ENCODE assay signal across 18 cellular contexts in genomic region chr15:65576669-65577068, GRCh38. TPM values are rescaled to one million over a fixed set of nuclear protein-coding genes. Genes with fewer than 3 reads are reported as not detected.
DNase-seq lines count a peak whose midpoint lies in the region; ATAC-seq, FAIRE-seq and TF ChIP-seq lines count a peak whose summit lies in the region.
"Had no signal": no experiment of that assay in that cellular context is flagged by ENCODE, and none has a peak within 500 bp of the region (broad histone marks: within the 10 kb centered on the region; RNA-seq: fewer than 3 reads in every experiment).

No MANE protein-coding gene starts in this region.

- H3K9me1 ChIP-seq in IMR-90 (ENCODE audit: insufficient read depth, low read length), result peaks cover 17% of the 10 kb centered on the region

- peak; percentile 41 for ATAC-seq in IMR-90 (ENCODE audit: low read depth)
- ATAC-seq in GM21786 (IDR thresholded peaks at IDR 0.05; ENCODE audit: unreplicated experiment), result no peak
- no peak for ATAC-seq in GM19452 (IDR thresholded peaks at IDR 0.05; ENCODE audit: unreplicated experiment)

- peaks cover 6% of the 10 kb centered on the region for H3K4me1 ChIP-seq in IMR-90 (ENCODE audit: control insufficient read depth, insufficient read depth, low read length)
- H3K4me1 ChIP-seq: ascending aorta had no signal

- 0 out of 2 replicates have a peak, but pooled peaks cover 3% of the 10 kb centered on the region for H4K20me1 ChIP-seq in IMR-90 (ENCODE audit: insufficient read depth, low read length)

- no peak overlapping the region for H3K9ac ChIP-seq in IMR-90 (ENCODE audit: low read depth, low read length)
- H3K9ac ChIP-seq: neural progenitor cell had no signal

- dilution Hi-C loops in IMR-90 (cut with HindIII; ENCODE audit: low sequenced_read_pairs, unreplicated experiment), result no loop called here

- H3K9me3 ChIP-seq in IMR-90 (ENCODE audit: control insufficient read depth, insufficient read depth, low read length), result no peaks in the 10 kb centered on the region
- H3K9me3 ChIP-seq: ascending aorta had no signal

- no peak for TF ChIP-seq CTCF in IMR-90 (conservative IDR thresholded peaks at IDR 0.05; ENCODE audit: low read depth, low read length)
- no peak for TF ChIP-seq CTCF in chondrocyte (IDR thresholded peaks at IDR 0.05)
- no peak for TF ChIP-seq CTCF in mesothelial cell of epicardium (IDR thresholded peaks at IDR 0.05; ENCODE audit: unreplicated experiment)

- H2BK15ac ChIP-seq in IMR-90 (ENCODE audit: low read depth, low read length), result no peak overlapping the region

- H3K9me3 Mint-ChIP-seq in chondrocyte (ENCODE audit: low read depth) (no peaks in the 10 kb centered on the region), mesothelial cell of epicardium (no peaks in the 10 kb centered on the region)
- H3K9me3 Mint-ChIP-seq: neural progenitor cell had no signal

- no peak overlapping the region for H2BK20ac ChIP-seq in IMR-90 (ENCODE audit: low read depth, low read length)

- H3K27me3 Mint-ChIP-seq in chondrocyte (ENCODE audit: low read depth) (no peaks in the 10 kb centered on the region), mesothelial cell of epicardium (ENCODE audit: low read depth) (no peaks in the 10 kb centered on the region)

- H2BK5ac ChIP-seq in IMR-90 (ENCODE audit: low read depth, low read length, poor library complexity, severe bottlenecking), result no peak overlapping the region

- H3K27ac ChIP-seq in IMR-90 (ENCODE audit: insufficient read depth, low read length), result no peak overlapping the region
- H3K27ac ChIP-seq: ascending aorta had no signal

- in situ Hi-C loops in IMR-90 (cut with MboI; ENCODE audit: low sequenced_read_pairs), result no loop called here

- no peak overlapping the region for H4K5ac ChIP-seq in IMR-90 (ENCODE audit: low read depth, low read length)

- H3K4me1 Mint-ChIP-seq in chondrocyte (ENCODE audit: low read depth), result peaks cover 41% of the 10 kb centered on the region
- H3K4me1 Mint-ChIP-seq in mesothelial cell of epicardium, result peaks cover 12% of the 10 kb centered on the region

- no CpG with 5 or more reads among the region's 1 CpG for WGBS in IMR-90 (ENCODE audit: extremely low coverage in 2 of 2, insufficient read length in 1 of 2), 2 experiments

- H3K79me1 ChIP-seq in IMR-90 (ENCODE audit: low read depth in 1 of 2, low read length in 2 of 2), result peaks cover 8 to 17% of the 10 kb centered on the region in 2 experiments; a peak in 3 of 4 replicates

- no peak overlapping the region for H3K23ac ChIP-seq in IMR-90 (ENCODE audit: low read depth, low read length)

- CTCF ChIA-PET in IMR-90 (lab: Yijun Ruan, JAX), result interaction anchor here (0.5 kb wide), 1 partner anchor 328 kb away, joined by 3 read pairs; no protein-coding TSS in a partner anchor

- no peak overlapping the region for H3K14ac ChIP-seq in IMR-90 (replicated peaks; ENCODE audit: low read depth, low read length)

- H3K27ac Mint-ChIP-seq in chondrocyte (ENCODE audit: unreplicated experiment), result peak overlapping the region; percentile 87
- peak overlapping the region; percentile 77 for H3K27ac Mint-ChIP-seq in mesothelial cell of epicardium
- H3K27ac Mint-ChIP-seq: neural progenitor cell had no signal

- H3K56ac ChIP-seq in IMR-90 (ENCODE audit: extremely low read depth, insufficient read depth, low read length), result no peak overlapping the region

- TF ChIP-seq RAD21 in IMR-90 (IDR thresholded peaks at IDR 0.05; ENCODE audit: low read length), result no peak

- H4K8ac ChIP-seq in IMR-90 (ENCODE audit: low read depth in 2 of 2, low read length in 2 of 2), result no peak overlapping the region

- H3K27me3 ChIP-seq in IMR-90 (ENCODE audit: control insufficient read depth, insufficient read depth, low read length), result no peaks in the 10 kb centered on the region
- H3K27me3 ChIP-seq: ascending aorta, neural progenitor cell had no signal

- H2AFZ ChIP-seq in IMR-90 (replicated peaks; ENCODE audit: low read length, poor library complexity), result no peak overlapping the region
- H2AFZ ChIP-seq: neural progenitor cell had no signal

- no peak overlapping the region for H2BK120ac ChIP-seq in IMR-90 (ENCODE audit: low read depth, low read length)

- BruUV-seq in IMR-90 (replicated peaks; lab: Mats Ljungman, UMichigan), result no TSS peak

- peaks cover 12% of the 10 kb centered on the region for H3K36me3 Mint-ChIP-seq in chondrocyte (ENCODE audit: low read depth)
- H3K36me3 Mint-ChIP-seq in mesothelial cell of epicardium, result peaks cover 26% of the 10 kb centered on the region

- H3K4me3 Mint-ChIP-seq in chondrocyte (ENCODE audit: unreplicated experiment), result no peak overlapping the region
- no peak overlapping the region for H3K4me3 Mint-ChIP-seq in mesothelial cell of epicardium
- H3K4me3 Mint-ChIP-seq: neural progenitor cell had no signal

- DNase-seq in AG20443 (ENCODE audit: low spot score), result peak; percentile 21
- peak; percentile 57 for DNase-seq in IMR-90
- DNase-seq in chondrocyte (ENCODE audit: low spot score), result no peak
- DNase-seq in mesothelial cell of epicardium (ENCODE audit: low spot score in 2 of 2, unreplicated experiment in 2 of 2), result no peak
- no peak for DNase-seq in stimulated activated naive CD4-positive, alpha-beta T cell (lab: John Stamatoyannopoulos, UW)
- DNase-seq in GM12892 (ENCODE audit: insufficient read length), result no peak
- DNase-seq: activated CD8-positive, alpha-beta memory T cell treated with anti-CD3 and anti-CD28 coated beads, Interleukin-2, amount 50 U/mL, for 4 hours; Calu3; erythroblast; Kasumi-1; NCI-H2171; RPMI8226; stimulated activated CD4-positive, alpha-beta T cell treated with anti-CD3 and anti-CD28 coated beads, Interleukin-15, amount 100 ng/mL, for 24 hours had no signal

- no peak overlapping the region for H2AK9ac ChIP-seq in IMR-90 (replicated peaks; ENCODE audit: low read depth, low read length, poor library complexity)

- intact Hi-C loops in IMR-90 (cut with micrococcal nuclease), result loop anchor here (5.0 kb wide), 1 partner anchor 169 kb away; no protein-coding TSS in a partner anchor

- H3K18ac ChIP-seq in IMR-90 (ENCODE audit: low read depth, low read length), result no peak overlapping the region

- FAIRE-seq in GM12892 (lab: Jason Lieb, UNC), result no peak
- FAIRE-seq: TTC549 had no signal

- no peak overlapping the region for H4K91ac ChIP-seq in IMR-90 (ENCODE audit: insufficient read depth, low read depth, low read length)

- POLR2A ChIA-PET in IMR-90 (lab: Charles Lee; ENCODE audit: unreplicated experiment), result no interaction called here

- TF ChIP-seq POLR2A in IMR-90 (IDR thresholded peaks at IDR 0.05; ENCODE audit: low read depth, low read length), result no peak
- TF ChIP-seq POLR2A in GM12892 (IDR thresholded peaks at IDR 0.05; ENCODE audit: low read depth, low read length), result no peak

- no peak overlapping the region for H3K4me3 ChIP-seq in IMR-90 (ENCODE audit: insufficient read depth, low read depth, low read length)
- H3K4me3 ChIP-seq: ascending aorta, neural progenitor cell had no signal

- no peak overlapping the region for H3K4ac ChIP-seq in IMR-90 (ENCODE audit: low read depth, low read length)

- H3K36me3 ChIP-seq in IMR-90 (ENCODE audit: control insufficient read depth, insufficient read depth, low read length), result peaks cover 31% of the 10 kb centered on the region

- no peak overlapping the region for H2AK5ac ChIP-seq in IMR-90 (ENCODE audit: low read depth, low read length)

- no peak overlapping the region for H3K4me2 ChIP-seq in IMR-90 (ENCODE audit: low read depth, low read length)
- H3K4me2 ChIP-seq: neural progenitor cell had no signal

TF ChIP-seq in IMR-90, 13 proteins besides CTCF, POLR2A, EP300 and RAD21:
- TF ChIP-seq USF2 (IDR thresholded peaks at IDR 0.05; ENCODE audit: low read depth, low read length), result no peak

RNA-seq across cellular contexts. Expression of gene INTS14, which starts 34.3 kb away (rescaled TPM):
- total RNA-seq in IMR-90 (2012; rRNA removed), result 22.9 and 33.9 TPM in 2 replicates
- polyA plus RNA-seq in IMR-90 (2012; rRNA removed), result 35.8 and 39.5 TPM in 2 replicates
- 14.9 and 17.2 TPM in 2 replicates for polyA plus RNA-seq in IMR-90 (2012; cell fraction: cytosol; rRNA removed)
- 18.7 and 60.0 TPM in 2 replicates for polyA plus RNA-seq in IMR-90 (2012; cell fraction: nucleus; rRNA removed; ENCODE audit: low replicate concordance)
- total RNA-seq in chondrocyte, result 25.4 to 33.0 TPM (median 30.9 TPM) in 3 replicates
- total RNA-seq in mesothelial cell of epicardium, result 49.0 to 50.8 TPM (median 49.0 TPM) in 3 replicates
- polyA plus RNA-seq in GM12892 (2012; ENCODE audit: missing spikeins), result 32.0 TPM

RNA-seq across cellular contexts. Expression of gene SLC24A1, which starts 45.1 kb away (rescaled TPM):
- total RNA-seq in IMR-90 (2012; rRNA removed) (3.6 and 3.9 TPM in 2 replicates), chondrocyte (8.7 to 11.1 TPM (median 10.7 TPM) in 3 replicates), mesothelial cell of epicardium (21.9 to 24.6 TPM (median 22.8 TPM) in 3 replicates)
- 3.8 and 4.9 TPM in 2 replicates for polyA plus RNA-seq in IMR-90 (2012; rRNA removed)
- polyA plus RNA-seq in IMR-90 (2012; cell fraction: cytosol; rRNA removed), result 2.3 and 4.2 TPM in 2 replicates
- polyA plus RNA-seq in IMR-90 (2012; cell fraction: nucleus; rRNA removed; ENCODE audit: low replicate concordance), result 2.7 and 5.6 TPM in 2 replicates
- 9.6 TPM for polyA plus RNA-seq in GM12892 (2012; ENCODE audit: missing spikeins)

RNA-seq across cellular contexts. Expression of gene HACD3, which starts 46.4 kb away (rescaled TPM):
- total RNA-seq in IMR-90 (2012; rRNA removed), result 131 and 169 TPM in 2 replicates
- polyA plus RNA-seq in IMR-90 (2012; rRNA removed), result 56.7 and 60.9 TPM in 2 replicates
- polyA plus RNA-seq in IMR-90 (2012; cell fraction: cytosol; rRNA removed), result 21.5 and 25.8 TPM in 2 replicates
- 8.2 and 21.9 TPM in 2 replicates for polyA plus RNA-seq in IMR-90 (2012; cell fraction: nucleus; rRNA removed; ENCODE audit: low replicate concordance)
- 68.2 to 80.4 TPM (median 69.9 TPM) in 3 replicates for total RNA-seq in chondrocyte
- 110 to 113 TPM (median 111 TPM) in 3 replicates for total RNA-seq in mesothelial cell of epicardium
- polyA plus RNA-seq in GM12892 (2012; ENCODE audit: missing spikeins), result 32.2 TPM

RNA-seq across cellular contexts. Expression of gene DPP8, which starts 59.2 kb away (rescaled TPM):
- 29.4 and 35.6 TPM in 2 replicates for total RNA-seq in IMR-90 (2012; rRNA removed)
- polyA plus RNA-seq in IMR-90 (2012; rRNA removed), result 10.1 and 10.7 TPM in 2 replicates
- 4.5 and 4.8 TPM in 2 replicates for polyA plus RNA-seq in IMR-90 (2012; cell fraction: cytosol; rRNA removed)
- polyA plus RNA-seq in IMR-90 (2012; cell fraction: nucleus; rRNA removed; ENCODE audit: low replicate concordance), result 4.1 and 15.2 TPM in 2 replicates
- total RNA-seq in chondrocyte, result 26.5 to 31.8 TPM (median 31.3 TPM) in 3 replicates
- 27.4 to 31.6 TPM (median 31.5 TPM) in 3 replicates for total RNA-seq in mesothelial cell of epicardium
- polyA plus RNA-seq in GM12892 (2012; ENCODE audit: missing spikeins), result 13.8 TPM

Comparison
In these comparisons a context has a peak if more than half of its experiments do, and no peak if none do; other contexts are left out.
1. DNase-seq: peak in AG20443 (single experiment) and IMR-90 (single experiment); none in chondrocyte (single experiment), mesothelial cell of epicardium (0 of 2), stimulated activated naive CD4-positive, alpha-beta T cell (0 of 6) and GM12892 (single experiment).